In the genomic region with DNA sequence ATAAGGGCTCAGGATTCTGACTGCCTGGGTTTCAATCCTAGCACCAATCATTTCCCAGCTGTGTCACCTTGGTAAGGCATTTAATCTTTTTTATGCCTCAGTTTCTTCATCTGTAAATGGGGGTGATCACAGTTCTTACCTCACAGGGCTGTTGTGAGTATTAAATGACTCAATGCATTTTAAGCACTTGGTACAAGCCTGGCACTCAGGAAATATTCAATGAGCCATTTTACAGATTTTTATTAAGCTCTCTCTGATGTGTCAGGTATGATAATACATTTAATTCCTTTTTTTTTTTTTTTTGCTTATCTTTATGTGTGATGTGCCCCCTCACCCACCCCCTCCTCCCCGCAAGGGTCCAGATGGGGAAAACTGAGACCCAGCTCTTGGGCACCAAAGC, we compare ENCODE assay signal across 23 cellular contexts. TPM values are rescaled to one million over a fixed set of nuclear protein-coding genes. Genes with fewer than 3 reads are reported as not detected.
DNase-seq lines count a peak whose midpoint lies in the region; ATAC-seq, FAIRE-seq and TF ChIP-seq lines count a peak whose summit lies in the region.
"Had no signal": no experiment of that assay in that cellular context is flagged by ENCODE, and none has a peak within 500 bp of the region (broad histone marks: within the 10 kb centered on the region; RNA-seq: fewer than 3 reads in every experiment).

No MANE protein-coding gene starts in this region.

- H3K18ac ChIP-seq in mesenchymal stem cell (ENCODE audit: low read depth in 1 of 2, low read length in 2 of 2) = no peak overlapping the region

- no peak overlapping the region for H2BK120ac ChIP-seq in mesenchymal stem cell (ENCODE audit: low read depth, low read length)

- no CpG with 5 or more reads among the region's 1 CpG for WGBS in mesenchymal stem cell

- peak overlapping the region; percentile 90 for H3K27ac Mint-ChIP-seq in HFFc6
- H3K27ac Mint-ChIP-seq in astrocyte (ENCODE audit: unreplicated experiment) = no peak overlapping the region
- H3K27ac Mint-ChIP-seq: activated CD4-positive, alpha-beta T cell treated with anti-CD3 and anti-CD28 coated beads for 36 hours; memory B cell; T-helper 17 cell had no signal

- H3K4me3 ChIP-seq in astrocyte (ENCODE audit: insufficient read depth, low read depth, low read length) = no peak overlapping the region
- H3K4me3 ChIP-seq in mesenchymal stem cell (ENCODE audit: insufficient read depth in 1 of 2, low read depth in 1 of 2, low read length in 2 of 2) = no peak overlapping the region
- H3K4me3 ChIP-seq in stomach smooth muscle (ENCODE audit: low read length in 2 of 2) = peak overlapping the region in 1 of 2 donors; percentile 9
- H3K4me3 ChIP-seq: PC-9 had no signal

- H3K36me3 ChIP-seq in astrocyte (ENCODE audit: insufficient read depth, low read length) (peaks cover 6% of the 10 kb centered on the region), mesenchymal stem cell (ENCODE audit: control insufficient read depth in 1 of 2, insufficient read depth in 2 of 2, low read depth in 1 of 2, low read length in 2 of 2) (peaks cover 59 to 73% of the 10 kb centered on the region in 2 experiments), stomach smooth muscle (ENCODE audit: control insufficient read depth in 2 of 2, insufficient read depth in 2 of 2, low read length in 2 of 2) (peaks cover 7 to 16% of the 10 kb centered on the region in 2 donors)

- no peak overlapping the region for H3K14ac ChIP-seq in mesenchymal stem cell (ENCODE audit: low read length in 2 of 2)

- no peak overlapping the region for H3K27ac ChIP-seq in astrocyte (ENCODE audit: low read depth, low read length)
- H3K27ac ChIP-seq in mesenchymal stem cell (ENCODE audit: low read length, poor library complexity, severe bottlenecking) = no peak overlapping the region
- H3K27ac ChIP-seq in stomach smooth muscle (ENCODE audit: low read length) = peak overlapping the region; percentile 100
- H3K27ac ChIP-seq: parathyroid adenoma, PC-9 had no signal

- H3K9me3 ChIP-seq in astrocyte (ENCODE audit: insufficient read depth, low read depth, low read length) (no peaks in the 10 kb centered on the region), mesenchymal stem cell (ENCODE audit: control insufficient read depth, low read length) (no peaks in the 10 kb centered on the region), stomach smooth muscle (ENCODE audit: control insufficient read depth in 2 of 2, low read length in 2 of 2) (no peaks in the 10 kb centered on the region)
- H3K9me3 ChIP-seq: SJCRH30 had no signal

- no peaks in the 10 kb centered on the region for H3K27me3 ChIP-seq in astrocyte (ENCODE audit: insufficient read depth, low read length)
- no peaks in the 10 kb centered on the region for H3K27me3 ChIP-seq in mesenchymal stem cell (ENCODE audit: control insufficient read depth in 1 of 2, insufficient read depth in 1 of 2, low read length in 2 of 2)
- no peaks in the 10 kb centered on the region for H3K27me3 ChIP-seq in stomach smooth muscle (ENCODE audit: control insufficient read depth in 1 of 2, insufficient read depth in 2 of 2, low read length in 2 of 2)
- H3K27me3 ChIP-seq: SJCRH30 had no signal

- H3K4me3 Mint-ChIP-seq in HFFc6 (no peak overlapping the region), astrocyte (ENCODE audit: unreplicated experiment) (no peak overlapping the region)
- H3K4me3 Mint-ChIP-seq: activated CD4-positive, alpha-beta T cell treated with anti-CD3 and anti-CD28 coated beads for 36 hours; activated T-cell treated with anti-CD3 and anti-CD28 coated beads, Interleukin-2, amount 50 U/mL, for 4 hours; central memory CD8-positive, alpha-beta T cell; memory B cell; T-helper 17 cell had no signal

- H3K79me1 ChIP-seq in mesenchymal stem cell (replicated peaks; ENCODE audit: low read length, poor library complexity, severe bottlenecking) = peaks cover 46% of the 10 kb centered on the region

- H3K79me2 ChIP-seq in astrocyte (ENCODE audit: insufficient read depth, low read length) = peaks cover 54% of the 10 kb centered on the region
- H3K79me2 ChIP-seq: parathyroid adenoma had no signal

- H3K4me1 Mint-ChIP-seq in HFFc6 (ENCODE audit: low read depth) (peaks cover 63% of the 10 kb centered on the region), astrocyte (ENCODE audit: low read depth, unreplicated experiment) (peaks cover 40% of the 10 kb centered on the region)

- peak; percentile 52 for FAIRE-seq in astrocyte (lab: Jason Lieb, UNC)
- FAIRE-seq: frontal cortex had no signal

- no peak for TF ChIP-seq CTCF in HFFc6 (IDR thresholded peaks at IDR 0.05)
- TF ChIP-seq CTCF in astrocyte (IDR thresholded peaks at IDR 0.05; ENCODE audit: insufficient read depth, low read depth, low read length) = no peak

- peak overlapping the region; percentile 46 for H4K8ac ChIP-seq in mesenchymal stem cell (ENCODE audit: low read length)

- peaks cover 42% of the 10 kb centered on the region for H3K4me1 ChIP-seq in astrocyte (ENCODE audit: insufficient read depth, low read length)
- peaks cover 50% of the 10 kb centered on the region for H3K4me1 ChIP-seq in mesenchymal stem cell (ENCODE audit: control insufficient read depth, insufficient read depth, low read depth, low read length)
- H3K4me1 ChIP-seq in stomach smooth muscle (ENCODE audit: control insufficient read depth, insufficient read depth, low read length) = peaks cover 88% of the 10 kb centered on the region

- ATAC-seq in HG03457 (IDR thresholded peaks at IDR 0.05; ENCODE audit: unreplicated experiment) (no peak), GM19324 (IDR thresholded peaks at IDR 0.05; ENCODE audit: low FRiP score, unreplicated experiment) (no peak), GM18907 (IDR thresholded peaks at IDR 0.05; ENCODE audit: unreplicated experiment) (no peak)
- ATAC-seq: activated CD4-positive, alpha-beta T cell treated with anti-CD3 and anti-CD28 coated beads for 36 hours; activated T-cell treated with anti-CD3 and anti-CD28 coated beads, Interleukin-2, amount 50 U/mL, for 4 hours; HCT116; naive thymus-derived CD8-positive, alpha-beta T cell; T-helper 17 cell had no signal

- H2BK5ac ChIP-seq in mesenchymal stem cell (ENCODE audit: low read depth, low read length, poor library complexity, severe bottlenecking) = no peak overlapping the region

- H2BK12ac ChIP-seq in mesenchymal stem cell (ENCODE audit: low read length in 2 of 2) = no peak overlapping the region

- peak overlapping the region; percentile 19 for H2BK15ac ChIP-seq in mesenchymal stem cell (ENCODE audit: low read depth, poor library complexity, severe bottlenecking)

- H2AFZ ChIP-seq in astrocyte (ENCODE audit: low read depth, low read length) (no peak overlapping the region), mesenchymal stem cell (ENCODE audit: low read depth, low read length) (no peak overlapping the region)
- H2AFZ ChIP-seq: parathyroid adenoma, PC-9 had no signal

- DNase-seq in HFFc6 (no peak), astrocyte (ENCODE audit: low read depth) (no peak), mesenchymal stem cell (no peak)
- DNase-seq: activated CD4-positive, alpha-beta T cell treated with anti-CD3 and anti-CD28 coated beads for 36 hours; activated naive CD4-positive, alpha-beta T cell; activated T-cell treated with anti-CD3 and anti-CD28 coated beads, Interleukin-2, amount 50 U/mL, for 4 hours; amniotic stem cell; naive thymus-derived CD8-positive, alpha-beta T cell; NCI-H1417 treated with DMSO at 0.1 percent for 48 hours; PC-9; T-helper 17 cell had no signal

- no peak overlapping the region for H3K4ac ChIP-seq in mesenchymal stem cell (ENCODE audit: low read depth in 1 of 2, low read length in 2 of 2)

- H3K4me2 ChIP-seq in astrocyte (ENCODE audit: low read length) (peak overlapping the region; percentile 73), mesenchymal stem cell (ENCODE audit: low read length, poor library complexity, severe bottlenecking) (no peak overlapping the region)
- H3K4me2 ChIP-seq: PC-9 had no signal

- H3K27me3 Mint-ChIP-seq in HFFc6 (ENCODE audit: insufficient read depth) (peaks cover 1% of the 10 kb centered on the region), astrocyte (ENCODE audit: low read depth, unreplicated experiment) (no peaks in the 10 kb centered on the region)

- no peak overlapping the region for H3K23ac ChIP-seq in mesenchymal stem cell (ENCODE audit: low read length in 2 of 2)

- H3K9me3 Mint-ChIP-seq in HFFc6 (no peaks in the 10 kb centered on the region), astrocyte (ENCODE audit: unreplicated experiment) (no peaks in the 10 kb centered on the region)
- H3K9me3 Mint-ChIP-seq: activated T-cell treated with anti-CD3 and anti-CD28 coated beads, Interleukin-2, amount 50 U/mL, for 4 hours; central memory CD8-positive, alpha-beta T cell; memory B cell; naive thymus-derived CD8-positive, alpha-beta T cell had no signal

- H2AK5ac ChIP-seq in mesenchymal stem cell (ENCODE audit: low read length, severe bottlenecking) = peak overlapping the region; percentile 70

- peaks cover 36% of the 10 kb centered on the region for H3K36me3 Mint-ChIP-seq in HFFc6 (ENCODE audit: low read depth)
- peaks cover 21% of the 10 kb centered on the region for H3K36me3 Mint-ChIP-seq in astrocyte (ENCODE audit: low read depth, unreplicated experiment)
- H3K36me3 Mint-ChIP-seq: memory B cell had no signal

- peak overlapping the region; percentile 48 for H3K9ac ChIP-seq in astrocyte (ENCODE audit: low read length)
- peak overlapping the region; percentile 71 for H3K9ac ChIP-seq in mesenchymal stem cell (ENCODE audit: low read length)
- H3K9ac ChIP-seq in stomach smooth muscle (ENCODE audit: low read length in 2 of 2) = peak overlapping the region; percentile 14 to 77
- H3K9ac ChIP-seq: parathyroid adenoma had no signal

- no peaks in the 10 kb centered on the region for H4K20me1 ChIP-seq in astrocyte (ENCODE audit: insufficient read depth, low read length)

- no peak overlapping the region for H4K91ac ChIP-seq in mesenchymal stem cell (ENCODE audit: low read length)

RNA-seq across cellular contexts. Expression of gene SPEG, which starts 12.0 kb away (rescaled TPM):
- 10 to 100 TPM; 80.9 to 89.5 (median 84.7) TPM for total RNA-seq in HFFc6 (2021; fragmentation: NEBNext Ultra II Directional; extraction: Animal tissue kit (Norgen Biotek cat#: 25700))
- 71.2 and 76.1 TPM in 2 replicates for total RNA-seq in astrocyte
- 19.3 TPM for polyA plus RNA-seq in mesenchymal stem cell (2013, experiment 1 of 2)
- polyA plus RNA-seq in mesenchymal stem cell (2013, experiment 2 of 2) = 19.1 TPM

RNA-seq across cellular contexts. Expression of gene DES, which starts 28.5 kb away (rescaled TPM):
- under 1 TPM in 5 of 6 experiments, not detected in 1; 0.12 to 0.37 (median 0.19) TPM for total RNA-seq in HFFc6 (2021; fragmentation: NEBNext Ultra II Directional; extraction: Animal tissue kit (Norgen Biotek cat#: 25700))
- 5.2 and 5.4 TPM in 2 replicates for total RNA-seq in astrocyte
- 1.2 TPM for polyA plus RNA-seq in mesenchymal stem cell (2013, experiment 1 of 2)
- 1.8 TPM for polyA plus RNA-seq in mesenchymal stem cell (2013, experiment 2 of 2)
- total RNA-seq: activated CD4-positive, alpha-beta T cell treated with anti-CD3 and anti-CD28 coated beads for 36 hours; activated CD8-positive, alpha-beta memory T cell treated with anti-CD3 and anti-CD28 coated beads for 36 hours; epithelial cell of proximal tubule; naive thymus-derived CD8-positive, alpha-beta T cell; PC-9; T-helper 17 cell had no signal
- polyA plus RNA-seq: naive thymus-derived CD8-positive, alpha-beta T cell had no signal

RNA-seq across cellular contexts. Expression of gene GMPPA, which starts 52.0 kb away (rescaled TPM):
- total RNA-seq in HFFc6 (2021; fragmentation: NEBNext Ultra II Directional; extraction: Animal tissue kit (Norgen Biotek cat#: 25700)) = 10 to 100 TPM; 68.9 to 85.3 (median 74.1) TPM
- 49.5 and 55.3 TPM in 2 replicates for total RNA-seq in astrocyte
- polyA plus RNA-seq in mesenchymal stem cell (2013, experiment 1 of 2) = 41.8 TPM
- 41.6 TPM for polyA plus RNA-seq in mesenchymal stem cell (2013, experiment 2 of 2)

RNA-seq across cellular contexts. Expression of gene DNPEP, which starts 59.0 kb away (rescaled TPM):
- 10 to 100 TPM; 46.9 to 59.4 (median 53.0) TPM for total RNA-seq in HFFc6 (2021; fragmentation: NEBNext Ultra II Directional; extraction: Animal tissue kit (Norgen Biotek cat#: 25700))
- 44.8 and 53.9 TPM in 2 replicates for total RNA-seq in astrocyte
- 67.3 TPM for polyA plus RNA-seq in mesenchymal stem cell (2013, experiment 1 of 2)
- polyA plus RNA-seq in mesenchymal stem cell (2013, experiment 2 of 2) = 68.7 TPM
